In the genomic region with DNA sequence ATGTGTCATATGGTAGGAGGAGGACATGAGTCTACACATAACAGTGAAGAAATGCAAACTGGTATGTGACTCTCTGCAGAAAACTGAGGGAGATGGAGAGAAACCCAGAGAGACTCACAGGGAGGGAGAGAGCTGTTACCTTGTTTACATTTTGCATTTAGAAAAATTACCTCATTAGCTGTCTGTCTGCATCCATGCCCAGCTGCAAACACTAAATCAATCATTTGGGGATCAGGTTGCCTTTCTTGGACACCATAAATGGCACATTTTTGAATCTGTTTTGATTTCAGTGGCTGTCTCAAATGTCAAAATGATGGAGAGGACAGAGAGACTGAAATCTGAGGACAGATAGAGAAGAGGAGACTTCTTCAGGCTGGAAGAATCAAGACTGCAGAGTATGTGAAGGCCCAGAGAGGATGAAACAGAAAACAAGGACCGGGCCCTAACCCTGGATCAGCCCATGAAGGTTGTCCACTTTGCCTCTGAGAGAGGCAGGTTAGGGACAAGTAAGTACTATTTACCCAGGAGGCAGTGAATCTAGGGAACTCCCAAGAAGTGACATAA, we compare ENCODE assay signal across 34 cellular contexts.
"Had no signal": no experiment of that assay in that cellular context is flagged by ENCODE, and none has a peak within 500 bp of the region (broad histone marks: within the 10 kb centered on the region; RNA-seq: fewer than 3 reads in every experiment).

No MANE protein-coding gene starts in this region.

- H3K79me2 ChIP-seq: hepatocyte had no signal

- H3K4me3 ChIP-seq: esophagus squamous epithelium, hepatocyte, left ventricle myocardium inferior, lung, mucosa of descending colon, right lobe of liver, stomach, suprapubic skin, tibial artery, upper lobe of right lung had no signal

- H3K4me1 Mint-ChIP-seq: activated CD4-positive, alpha-beta T cell treated with anti-CD3 and anti-CD28 coated beads, Interleukin-2, amount 10 ng/mL, durations not matched to agents 24 days and 14 days; stimulated activated effector memory CD8-positive, alpha-beta T cell treated with anti-CD3 and anti-CD28 coated beads, Interleukin-12 subunit alpha, Interleukin-12 subunit beta, amount 100 ng/mL, for 72 hours had no signal

- H3K4me1 ChIP-seq: left ventricle myocardium inferior, right lobe of liver, suprapubic skin, tibial artery, upper lobe of right lung had no signal

- H3K9me3 ChIP-seq: esophagus squamous epithelium, left ventricle myocardium inferior, mucosa of descending colon, right lobe of liver, stomach, suprapubic skin, tibial artery, upper lobe of right lung had no signal

- H2AFZ ChIP-seq: hepatocyte had no signal

- H3K9me3 Mint-ChIP-seq: activated CD4-positive, alpha-beta memory T cell treated with anti-CD3 and anti-CD28 coated beads for 36 hours; activated CD4-positive, alpha-beta T cell treated with anti-CD3 and anti-CD28 coated beads, Interleukin-2, amount 10 ng/mL, durations not matched to agents 24 days and 14 days; activated naive CD4-positive, alpha-beta T cell treated with anti-CD3 and anti-CD28 coated beads, Interleukin-2, amount 50 U/mL, for 72 hours; activated T-helper 1 cell treated with anti-CD3 and anti-CD28 coated beads, Interleukin-12 subunit alpha, Interleukin-12 subunit beta, Interleukin-2, Interleukin-4 antibody, amounts not matched to agents 30 ng/mL and 10 ng/mL and 1 ng/mL, durations not matched to agents 14 hours and 24 hours and 36 hours; natural killer cell treated with Interleukin-12 subunit alpha and Interleukin-12 subunit beta and Interleukin-15 and Interleukin-18, amount 100 ng/mL, for 72 hours; stimulated activated effector memory CD8-positive, alpha-beta T cell treated with anti-CD3 and anti-CD28 coated beads, Interleukin-12 subunit alpha, Interleukin-12 subunit beta, amount 100 ng/mL, for 72 hours; T-helper 1 cell treated with Interleukin-12 subunit alpha and Interleukin-12 subunit beta and Interleukin-4 antibody, amounts not matched to agents 30 μg/mL and 1 μg/mL, for 36 hours had no signal

- H3K4me3 Mint-ChIP-seq: activated CD4-positive, alpha-beta memory T cell treated with anti-CD3 and anti-CD28 coated beads for 36 hours; activated CD4-positive, alpha-beta T cell treated with anti-CD3 and anti-CD28 coated beads, Interleukin-2, amount 10 ng/mL, durations not matched to agents 24 days and 14 days; activated T-helper 1 cell treated with anti-CD3 and anti-CD28 coated beads, Interleukin-12 subunit alpha, Interleukin-12 subunit beta, Interleukin-2, Interleukin-4 antibody, amounts not matched to agents 30 ng/mL and 10 ng/mL and 1 ng/mL, durations not matched to agents 14 hours and 24 hours and 36 hours; natural killer cell treated with Interleukin-12 subunit alpha and Interleukin-12 subunit beta and Interleukin-15 and Interleukin-18, amount 100 ng/mL, for 72 hours; stimulated activated effector memory CD8-positive, alpha-beta T cell treated with anti-CD3 and anti-CD28 coated beads, Interleukin-12 subunit alpha, Interleukin-12 subunit beta, amount 100 ng/mL, for 72 hours; T-helper 1 cell treated with Interleukin-12 subunit alpha and Interleukin-12 subunit beta and Interleukin-4 antibody, amounts not matched to agents 30 μg/mL and 1 μg/mL, for 36 hours had no signal

- H3K36me3 Mint-ChIP-seq: activated CD4-positive, alpha-beta memory T cell treated with anti-CD3 and anti-CD28 coated beads for 36 hours; activated naive CD4-positive, alpha-beta T cell treated with anti-CD3 and anti-CD28 coated beads, Interleukin-2, amount 50 U/mL, for 72 hours; natural killer cell treated with Interleukin-12 subunit alpha and Interleukin-12 subunit beta and Interleukin-15 and Interleukin-18, amount 100 ng/mL, for 72 hours; stimulated activated effector memory CD8-positive, alpha-beta T cell treated with anti-CD3 and anti-CD28 coated beads, Interleukin-12 subunit alpha, Interleukin-12 subunit beta, amount 100 ng/mL, for 72 hours had no signal

- H3K36me3 ChIP-seq: esophagus squamous epithelium, left ventricle myocardium inferior, right lobe of liver, stomach, suprapubic skin, tibial artery, upper lobe of right lung, WERI-Rb-1 had no signal

- H3K27me3 ChIP-seq: hepatocyte, right lobe of liver, stomach, suprapubic skin, tibial artery had no signal

- DNase-seq: activated CD4-positive, alpha-beta memory T cell treated with anti-CD3 and anti-CD28 coated beads for 36 hours; activated CD4-positive, alpha-beta T cell treated with anti-CD3 and anti-CD28 coated beads, Interleukin-2, amount 10 ng/mL, durations not matched to agents 24 days and 14 days; activated CD4-positive, CD25-positive, alpha-beta regulatory T cell treated with anti-CD3 and anti-CD28 coated beads, Interleukin-2, amount 50 U/mL, for 72 hours; activated CD8-positive, alpha-beta memory T cell treated with anti-CD3 and anti-CD28 coated beads, Interleukin-2, amount 50 U/mL, for 4 hours; activated gamma-delta T cell treated with Interleukin-2 at 50 U/mL for 16 hours; activated T-cell treated with anti-CD3 and anti-CD28 coated beads, Interleukin-2, amount 50 U/mL, for 1 hour; dermis blood vessel endothelial cell; effector CD8-positive, alpha-beta T cell; esophagus squamous epithelium; islet precursor cell; left ventricle myocardium inferior; mesendoderm; mucosa of descending colon; right lobe of liver; small intestine; stimulated activated CD4-positive, alpha-beta T cell treated with anti-CD3 and anti-CD28 coated beads, Interleukin-4, amount 100 ng/mL, for 24 hours; stomach; T-helper 9 cell; tibial artery; upper lobe of right lung; WERI-Rb-1 had no signal

- ATAC-seq: activated naive CD4-positive, alpha-beta T cell treated with anti-CD3 and anti-CD28 coated beads, Interleukin-2, amount 50 U/mL, for 72 hours; mucosa of descending colon; natural killer cell treated with Interleukin-12 subunit alpha and Interleukin-12 subunit beta and Interleukin-15 and Interleukin-18, amount 100 ng/mL, for 72 hours; right lobe of liver; stimulated activated effector memory CD8-positive, alpha-beta T cell treated with anti-CD3 and anti-CD28 coated beads, Interleukin-12 subunit alpha, Interleukin-12 subunit beta, amount 100 ng/mL, for 72 hours; upper lobe of right lung had no signal

- H3K27ac ChIP-seq: epithelial cell of prostate, esophagus squamous epithelium, hepatocyte, left ventricle myocardium inferior, right lobe of liver, stomach, suprapubic skin, tibial artery, upper lobe of right lung, WERI-Rb-1 had no signal

- FAIRE-seq: colon, endometrium, frontal cortex, small intestine, TTC549 had no signal

- H3K4me2 ChIP-seq: hepatocyte had no signal

- H3K27ac Mint-ChIP-seq: activated CD4-positive, alpha-beta memory T cell treated with anti-CD3 and anti-CD28 coated beads for 36 hours; activated CD4-positive, alpha-beta T cell treated with anti-CD3 and anti-CD28 coated beads, Interleukin-2, amount 10 ng/mL, durations not matched to agents 24 days and 14 days; activated naive CD4-positive, alpha-beta T cell treated with anti-CD3 and anti-CD28 coated beads, Interleukin-2, amount 50 U/mL, for 72 hours; activated T-helper 1 cell treated with anti-CD3 and anti-CD28 coated beads, Interleukin-12 subunit alpha, Interleukin-12 subunit beta, Interleukin-2, Interleukin-4 antibody, amounts not matched to agents 30 ng/mL and 10 ng/mL and 1 ng/mL, durations not matched to agents 14 hours and 24 hours and 36 hours; natural killer cell treated with Interleukin-12 subunit alpha and Interleukin-12 subunit beta and Interleukin-15 and Interleukin-18, amount 100 ng/mL, for 72 hours; stimulated activated effector memory CD8-positive, alpha-beta T cell treated with anti-CD3 and anti-CD28 coated beads, Interleukin-12 subunit alpha, Interleukin-12 subunit beta, amount 100 ng/mL, for 72 hours; T-helper 1 cell treated with Interleukin-12 subunit alpha and Interleukin-12 subunit beta and Interleukin-4 antibody, amounts not matched to agents 30 μg/mL and 1 μg/mL, for 36 hours had no signal
